ENCODE assay signal across 13 cellular contexts in the genomic region with DNA sequence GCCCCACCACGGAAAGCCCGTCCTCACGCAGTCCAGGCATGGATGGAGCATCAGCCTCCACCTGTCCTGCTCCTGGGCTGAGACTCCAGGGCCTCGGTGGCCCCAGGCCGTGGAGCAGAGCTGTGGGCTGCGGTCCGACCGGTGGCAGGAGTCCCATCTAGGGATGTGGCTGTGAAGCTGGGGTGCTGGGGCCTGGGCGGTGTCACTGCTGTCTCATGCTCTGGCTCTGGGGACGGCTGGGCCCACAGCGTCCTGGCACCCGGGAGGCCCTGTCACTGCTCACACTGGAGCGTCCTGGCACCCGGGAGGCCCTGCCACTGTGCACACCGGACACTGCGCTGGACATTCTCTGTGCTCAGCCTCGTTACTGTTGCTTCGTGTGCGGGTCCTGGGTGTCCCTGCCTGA. TPM values are rescaled to one million over a fixed set of nuclear protein-coding genes. Genes with fewer than 3 reads are reported as not detected.
DNase-seq lines count a peak whose midpoint lies in the region; ATAC-seq and TF ChIP-seq lines count a peak whose summit lies in the region.
"Had no signal": no experiment of that assay in that cellular context is flagged by ENCODE, and none has a peak within 500 bp of the region (broad histone marks: within the 10 kb centered on the region; RNA-seq: fewer than 3 reads in every experiment).

No MANE protein-coding gene starts in this region.

- no peaks in the 10 kb centered on the region for H3K27me3 ChIP-seq in upper lobe of left lung

- CTCF ChIA-PET in RWPE1 (lab: Yijun Ruan, JAX): interaction anchor here (2.2 kb wide), 1 partner anchor 54 kb away, joined by 12 read pairs; no protein-coding TSS in a partner anchor

- H3K9me3 ChIP-seq in upper lobe of left lung: no peaks in the 10 kb centered on the region

- TF ChIP-seq POLR2A in upper lobe of left lung (IDR thresholded peaks at IDR 0.05): peak in 1 of 4 donors; percentile 37

- peaks cover 0 to 2% (median 0%) of the 10 kb centered on the region in 4 donors for H3K36me3 ChIP-seq in upper lobe of left lung

- no peaks in the 10 kb centered on the region for H3K36me3 Mint-ChIP-seq in nephron (ENCODE audit: low read depth)
- H3K36me3 Mint-ChIP-seq in activated T-cell treated with anti-CD3 and anti-CD28 coated beads, Interleukin-2, amount 50 U/mL, for 72 hours (ENCODE audit: insufficient read depth in 2 of 2): no peaks in the 10 kb centered on the region

- no peak for TF ChIP-seq EP300 in upper lobe of left lung (IDR thresholded peaks at IDR 0.05)

- H3K4me3 Mint-ChIP-seq in nephron: peak overlapping the region in 1 of 3 experiments; percentile 35
- no peak overlapping the region for H3K4me3 Mint-ChIP-seq in activated T-cell treated with anti-CD3 and anti-CD28 coated beads, Interleukin-2, amount 50 U/mL, for 72 hours
- H3K4me3 Mint-ChIP-seq: dendritic cell treated with granulocyte-macrophage colony-stimulating factor and Interleukin-4, amounts not matched to agents 40 ng/mL and 50 ng/mL, for 4 days had no signal

- no peaks in the 10 kb centered on the region for H3K9me3 Mint-ChIP-seq in nephron
- H3K9me3 Mint-ChIP-seq in activated T-cell treated with anti-CD3 and anti-CD28 coated beads, Interleukin-2, amount 50 U/mL, for 72 hours: no peaks in the 10 kb centered on the region
- H3K9me3 Mint-ChIP-seq: dendritic cell treated with granulocyte-macrophage colony-stimulating factor and Interleukin-4, amounts not matched to agents 40 ng/mL and 50 ng/mL, for 4 days had no signal

- H3K27ac ChIP-seq in RWPE1 (peak overlapping the region; percentile 98), epithelial cell of prostate (peak overlapping the region; percentile 75), upper lobe of left lung (peak overlapping the region; percentile 88 to 95 (median 91))
- H3K27ac ChIP-seq: C4-2B had no signal

- TF ChIP-seq CTCF in RWPE1 (conservative IDR thresholded peaks at IDR 0.05; ENCODE audit: low read depth) (no peak), nephron (IDR thresholded peaks at IDR 0.05; ENCODE audit: unreplicated experiment in 3 of 3) (no peak), upper lobe of left lung (IDR thresholded peaks at IDR 0.05) (no peak)

- peak overlapping the region; percentile 42 to 96 (median 91) for H3K27ac Mint-ChIP-seq in nephron
- no peak overlapping the region for H3K27ac Mint-ChIP-seq in activated T-cell treated with anti-CD3 and anti-CD28 coated beads, Interleukin-2, amount 50 U/mL, for 72 hours
- H3K27ac Mint-ChIP-seq: dendritic cell treated with granulocyte-macrophage colony-stimulating factor and Interleukin-4, amounts not matched to agents 40 ng/mL and 50 ng/mL, for 4 days had no signal

- ATAC-seq in upper lobe of left lung (ENCODE audit: low FRiP score in 2 of 2) (peak in 1 of 2 donors; percentile 39), HG03108 (IDR thresholded peaks at IDR 0.05; ENCODE audit: unreplicated experiment) (no peak)
- no peak for ATAC-seq in activated T-cell treated with anti-CD3 and anti-CD28 coated beads, Interleukin-2, amount 50 U/mL, for 72 hours (replicated peaks in 1 of 2)

- H3K27me3 Mint-ChIP-seq in nephron (ENCODE audit: low read depth): peaks cover 3% of the 10 kb centered on the region
- H3K27me3 Mint-ChIP-seq in activated T-cell treated with anti-CD3 and anti-CD28 coated beads, Interleukin-2, amount 50 U/mL, for 72 hours (ENCODE audit: low read depth): no peaks in the 10 kb centered on the region

- 62 to 92% methylated on average over 5 to 15 of the region's 19 CpGs for WGBS in upper lobe of left lung, 2 donors

- no peak for DNase-seq in RWPE1 (ENCODE audit: low spot score)
- no peak for DNase-seq in epithelial cell of prostate (ENCODE audit: low read depth, low spot score)
- DNase-seq in upper lobe of left lung: peak in 1 of 2 donors; percentile 84
- DNase-seq in activated T-cell treated with anti-CD3 and anti-CD28 coated beads, Interleukin-2, amount 50 U/mL, for 72 hours: no peak
- DNase-seq in SIG-M5 treated with dmso at 0.1 percent for 504 hours (lab: John Stamatoyannopoulos, UW; ENCODE audit: unreplicated experiment): no peak
- DNase-seq: amygdala, KBM-7, NCI-H524, T1000 had no signal

- H3K4me1 ChIP-seq in upper lobe of left lung: peaks cover 86 to 93% (median 90%) of the 10 kb centered on the region in 4 donors

- H3K4me3 ChIP-seq in upper lobe of left lung: peak overlapping the region in 2 of 4 donors; percentile 13 to 15

- POLR2A ChIA-PET in RWPE1 (lab: Yijun Ruan, JAX; ENCODE audit: low non-redundant PET): no interaction called here

- peaks cover 46% of the 10 kb centered on the region for H3K4me1 Mint-ChIP-seq in nephron
- H3K4me1 Mint-ChIP-seq in activated T-cell treated with anti-CD3 and anti-CD28 coated beads, Interleukin-2, amount 50 U/mL, for 72 hours (ENCODE audit: low read depth): no peaks in the 10 kb centered on the region

RNA-seq across cellular contexts. Expression of a gene that starts 8.4 kb away (rescaled TPM):
- total RNA-seq in upper lobe of left lung: 100 to 1,000 TPM in 5 of 6 donors, 10 to 100 TPM in 1; 90.7 to 231 (median 123) TPM
- 1 to 10 TPM; 8.7 TPM for total RNA-seq in activated T-cell treated with anti-CD3 and anti-CD28 coated beads, Interleukin-2, amount 50 U/mL, for 72 hours

RNA-seq across cellular contexts. Expression of a gene that starts 51.7 kb away (rescaled TPM):
- total RNA-seq in upper lobe of left lung: 10 to 100 TPM; 29.5 to 75.4 (median 34.8) TPM
- 10 to 100 TPM; 11.2 to 12.2 TPM for total RNA-seq in activated T-cell treated with anti-CD3 and anti-CD28 coated beads, Interleukin-2, amount 50 U/mL, for 72 hours

Comparison
In these comparisons a context has a peak if more than half of its experiments do, and no peak if none do; other contexts are left out.
1. RNA of a gene that starts 8.4 kb away (total RNA-seq): 90.7 to 231 TPM in upper lobe of left lung; 8.7 TPM in activated T-cell treated with anti-CD3 and anti-CD28 coated beads, Interleukin-2, amount 50 U/mL, for 72 hours; every median in the first group is over 4 times any median in the second.
2. Peak in every context shown above with its lines, with median percentiles within 50 percentile points of each other: H3K27ac ChIP-seq.